Comparison of ENCODE assay signal across 10 cellular contexts in the genomic region with DNA sequence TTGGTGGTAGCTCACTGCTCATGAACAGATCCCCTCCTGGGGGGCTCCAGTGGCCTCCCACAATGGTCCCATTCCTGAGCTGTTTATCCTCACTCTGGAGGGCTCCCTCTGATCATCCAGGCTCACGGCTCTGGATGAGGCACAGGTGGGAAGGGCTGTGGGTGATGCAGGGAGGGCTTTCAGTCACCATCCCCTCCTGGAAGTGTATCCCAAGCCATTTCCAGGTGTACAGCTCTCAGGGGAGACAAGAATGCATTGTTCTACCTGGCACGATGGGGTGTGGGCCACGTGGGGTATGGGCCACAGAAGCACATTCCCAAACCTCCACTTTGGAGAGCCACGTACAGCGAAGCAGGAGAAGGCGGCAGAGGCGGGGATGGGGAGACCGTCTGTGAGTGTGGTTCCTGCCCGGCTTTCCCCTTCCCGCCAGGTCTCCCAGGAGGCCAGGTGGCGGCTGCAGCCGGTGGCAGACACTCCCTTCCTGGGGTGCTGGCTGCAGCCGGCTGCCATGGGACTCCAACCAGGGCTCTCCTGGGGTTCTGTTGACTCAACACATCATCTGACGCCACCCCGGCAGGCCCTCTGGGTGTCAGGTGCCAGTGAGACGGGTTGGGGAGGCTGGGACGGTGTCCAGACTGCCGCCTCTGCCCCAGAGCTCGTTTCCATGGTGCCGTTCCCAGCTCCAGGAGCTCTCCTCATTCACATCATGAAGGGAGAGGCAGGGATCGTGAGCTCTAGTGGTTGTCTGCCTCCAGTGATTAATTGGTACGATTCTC.
A peak's percentile ranks its signal among the peaks of the same experiment; 100 is the strongest.
DNase-seq lines count a peak whose midpoint lies in the region; ATAC-seq and TF ChIP-seq lines count a peak whose summit lies in the region.
"Had no signal": no experiment of that assay in that cellular context is flagged by ENCODE, and none has a peak within 500 bp of the region (broad histone marks: within the 10 kb centered on the region; RNA-seq: fewer than 3 reads in every experiment).

No MANE protein-coding gene starts in this region.

- H3K36me3 ChIP-seq in endodermal cell (ENCODE audit: control insufficient read depth, insufficient read depth, low read length) (no peaks in the 10 kb centered on the region), muscle layer of duodenum (ENCODE audit: control insufficient read depth in 1 of 2, insufficient read depth in 2 of 2, low read length in 2 of 2) (no peaks in the 10 kb centered on the region), uterus (no peaks in the 10 kb centered on the region)

- H3K9me3 ChIP-seq in endodermal cell (ENCODE audit: control insufficient read depth, low read length) (peaks cover 7% of the 10 kb centered on the region), muscle layer of duodenum (ENCODE audit: control insufficient read depth in 1 of 2, low read length in 2 of 2) (no peaks in the 10 kb centered on the region), uterus (no peaks in the 10 kb centered on the region)

- H3K27ac ChIP-seq in endodermal cell (ENCODE audit: low read depth, low read length) = peak overlapping the region; percentile 49
- H3K27ac ChIP-seq in muscle layer of duodenum (ENCODE audit: low read length) = peak overlapping the region; percentile 46
- no peak overlapping the region for H3K27ac ChIP-seq in uterus

- 85 to 92% methylated on average over 14 to 22 of the region's 22 CpGs for WGBS in endodermal cell (ENCODE audit: insufficient coverage in 1 of 2, insufficient read length in 1 of 2), 2 experiments

- no peaks in the 10 kb centered on the region for H3K27me3 Mint-ChIP-seq in endodermal cell (ENCODE audit: insufficient read depth)
- H3K27me3 Mint-ChIP-seq: CD4-positive, CD25-positive, alpha-beta regulatory T cell had no signal

- no peak overlapping the region for H3K27ac Mint-ChIP-seq in endodermal cell
- H3K27ac Mint-ChIP-seq: CD4-positive, CD25-positive, alpha-beta regulatory T cell had no signal

- no peak for TF ChIP-seq CTCF in endodermal cell (conservative IDR thresholded peaks at IDR 0.05)
- TF ChIP-seq CTCF in uterus (IDR thresholded peaks at IDR 0.05) = no peak

- H3K4me3 ChIP-seq in endodermal cell (ENCODE audit: low read length) (no peak overlapping the region), muscle layer of duodenum (ENCODE audit: low read depth in 1 of 2, low read length in 2 of 2) (no peak overlapping the region), uterus (no peak overlapping the region)

- DNase-seq in DMS79 (lab: John Stamatoyannopoulos, UW) (peak; percentile 68), NCI-H2196 (lab: John Stamatoyannopoulos, UW; ENCODE audit: unreplicated experiment) (peak; percentile 67), endodermal cell (no peak), uterus (no peak), HK-2 (ENCODE audit: unreplicated experiment) (no peak)
- DNase-seq: CD4-positive, CD25-positive, alpha-beta regulatory T cell; stimulated activated naive CD8-positive, alpha-beta T cell treated with anti-CD3 and anti-CD28 coated beads, Interleukin-15, Interleukin-2, amounts not matched to agents 100 U/mL and 50 U/mL, for 24 hours had no signal

- H3K27me3 ChIP-seq in endodermal cell (ENCODE audit: control insufficient read depth, insufficient read depth, low read length, poor library complexity, severe bottlenecking) (no peaks in the 10 kb centered on the region), muscle layer of duodenum (ENCODE audit: low read depth, low read length) (no peaks in the 10 kb centered on the region), uterus (no peaks in the 10 kb centered on the region)

- no peaks in the 10 kb centered on the region for H3K36me3 Mint-ChIP-seq in endodermal cell (ENCODE audit: low read depth)

- H3K4me3 Mint-ChIP-seq in endodermal cell = no peak overlapping the region

- H3K9ac ChIP-seq in endodermal cell (ENCODE audit: extremely low read depth, low read length, poor library complexity, severe bottlenecking) = no peak overlapping the region

- intact Hi-C loops in uterus (cut with DNase I; ENCODE audit: low total_unique reads) = no loop called here

- H3K9me3 Mint-ChIP-seq in endodermal cell = no peaks in the 10 kb centered on the region
- H3K9me3 Mint-ChIP-seq: CD4-positive, CD25-positive, alpha-beta regulatory T cell had no signal

- no peak for TF ChIP-seq POLR2A in uterus (IDR thresholded peaks at IDR 0.05)

- peaks cover 17% of the 10 kb centered on the region for H3K4me1 Mint-ChIP-seq in endodermal cell

- no peak for ATAC-seq in GM21723 (IDR thresholded peaks at IDR 0.05; ENCODE audit: unreplicated experiment)
- ATAC-seq in HG03175 (IDR thresholded peaks at IDR 0.05; ENCODE audit: unreplicated experiment) = no peak
- ATAC-seq: stimulated activated naive CD8-positive, alpha-beta T cell treated with anti-CD3 and anti-CD28 coated beads, Interleukin-15, Interleukin-2, amounts not matched to agents 100 U/mL and 50 U/mL, for 24 hours had no signal

- peaks cover 16% of the 10 kb centered on the region for H3K4me1 ChIP-seq in endodermal cell (ENCODE audit: control insufficient read depth, insufficient read depth, low read length)
- H3K4me1 ChIP-seq in muscle layer of duodenum (ENCODE audit: control insufficient read depth in 1 of 2, insufficient read depth in 2 of 2, low read length in 2 of 2) = peaks cover 5% of the 10 kb centered on the region in 2 donors
- peaks cover 0 to 6% of the 10 kb centered on the region in 2 donors for H3K4me1 ChIP-seq in uterus

Comparison
In these comparisons a context has a peak if more than half of its experiments do, and no peak if none do; other contexts are left out.
1. DNase-seq: peak in DMS79 (single experiment) and NCI-H2196 (single experiment); none in endodermal cell (single experiment), uterus (0 of 2) and HK-2 (single experiment).
2. H3K27ac ChIP-seq: peak in endodermal cell (single experiment) and muscle layer of duodenum (single experiment); none in uterus (0 of 2).